Comparison of ENCODE assay signal across 9 cellular contexts in the genomic region with DNA sequence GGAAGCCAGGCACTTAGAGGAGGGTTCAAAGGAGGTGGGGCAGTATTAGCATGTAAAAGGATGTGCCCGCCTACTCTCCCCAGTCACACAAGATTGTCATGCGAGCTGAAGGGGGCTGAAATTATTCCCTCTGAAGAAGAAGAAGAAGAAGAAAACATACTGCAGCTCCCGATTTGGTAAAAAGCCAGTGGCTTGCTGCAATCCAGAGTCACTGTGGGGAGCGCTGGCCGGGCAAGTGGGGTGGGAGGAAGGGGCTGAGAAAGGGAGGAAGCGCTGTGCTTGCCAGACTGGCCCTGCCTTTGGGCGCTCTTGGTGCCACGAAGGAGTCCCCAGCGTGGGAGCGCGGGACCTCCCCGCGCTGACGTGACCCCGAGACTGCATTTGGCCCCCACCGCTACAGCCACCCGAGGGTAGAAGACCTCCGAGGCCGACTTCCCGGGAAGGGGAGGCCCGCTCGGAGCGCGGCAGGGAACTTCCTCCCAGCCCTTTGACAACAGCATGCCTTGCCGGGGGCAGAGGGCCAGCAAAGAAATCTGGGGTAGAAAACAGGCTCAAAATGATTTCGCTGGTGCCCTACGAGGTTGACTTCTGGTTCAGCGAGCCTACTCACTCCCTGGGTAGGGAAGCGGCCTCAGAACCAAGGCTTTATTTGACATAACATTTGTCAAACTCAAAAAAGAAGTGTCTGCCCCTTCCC.
A peak's percentile ranks its signal among the peaks of the same experiment; 100 is the strongest.
DNase-seq lines count a peak whose midpoint lies in the region; ATAC-seq lines count a peak whose summit lies in the region.
"Had no signal": no experiment of that assay in that cellular context is flagged by ENCODE, and none has a peak within 500 bp of the region (broad histone marks: within the 10 kb centered on the region; RNA-seq: fewer than 3 reads in every experiment).

No MANE protein-coding gene starts in this region.

- no CpG with 5 or more reads among the region's 29 CpGs for WGBS in iPS DF 6.9 (ENCODE audit: insufficient coverage, insufficient read length)

- peak; percentile 27 to 32 for DNase-seq in NCI-H524 (lab: John Stamatoyannopoulos, UW)
- no peak for DNase-seq in NCI-H524 treated with DMSO at 0.1 percent for 48 hours (lab: John Stamatoyannopoulos, UW)
- DNase-seq in activated CD8-positive, alpha-beta memory T cell treated with anti-CD3 and anti-CD28 coated beads, Interleukin-2, amount 10 ng/mL, durations not matched to agents 7 days and 5 days, result no peak
- DNase-seq in iPS DF 6.9 (ENCODE audit: low read depth, low spot score), result no peak
- DNase-seq in sciatic nerve (ENCODE audit: low spot score), result peak; percentile 62
- no peak for DNase-seq in DMS153 treated with DMSO at 0.1 percent for 48 hours (lab: John Stamatoyannopoulos, UW; ENCODE audit: unreplicated experiment)
- DNase-seq in activated CD4-positive, alpha-beta memory T cell treated with anti-CD3 and anti-CD28 coated beads, Interleukin-2, amount 10 ng/mL, durations not matched to agents 7 days and 5 days, result no peak
- DNase-seq in stimulated activated CD4-positive, alpha-beta T cell treated with anti-CD3 and anti-CD28 coated beads, Interleukin-4, amount 100 ng/mL, for 4 hours, result no peak

- no peak overlapping the region for H3K4me3 Mint-ChIP-seq in activated CD8-positive, alpha-beta memory T cell treated with anti-CD3 and anti-CD28 coated beads, Interleukin-2, amount 10 ng/mL, durations not matched to agents 7 days and 5 days
- H3K4me3 Mint-ChIP-seq in activated CD4-positive, alpha-beta memory T cell treated with anti-CD3 and anti-CD28 coated beads, Interleukin-2, amount 10 ng/mL, durations not matched to agents 7 days and 5 days, result no peak overlapping the region

- H3K4me3 ChIP-seq in iPS DF 6.9 (ENCODE audit: low read length), result peak overlapping the region; percentile 79; the same call in 1 of the 2 replicates
- H3K4me3 ChIP-seq: BLaER1 had no signal

- no peak overlapping the region for H3K27ac ChIP-seq in iPS DF 6.9 (ENCODE audit: low read length)
- H3K27ac ChIP-seq: BLaER1 had no signal

- no peaks in the 10 kb centered on the region for H3K4me1 Mint-ChIP-seq in activated CD8-positive, alpha-beta memory T cell treated with anti-CD3 and anti-CD28 coated beads, Interleukin-2, amount 10 ng/mL, durations not matched to agents 7 days and 5 days
- H3K4me1 Mint-ChIP-seq in activated CD4-positive, alpha-beta memory T cell treated with anti-CD3 and anti-CD28 coated beads, Interleukin-2, amount 10 ng/mL, durations not matched to agents 7 days and 5 days, result no peaks in the 10 kb centered on the region

- no peaks in the 10 kb centered on the region for H3K36me3 ChIP-seq in iPS DF 6.9 (ENCODE audit: control insufficient read depth, insufficient read depth, low read length)
- H3K36me3 ChIP-seq: BLaER1 had no signal

- no peak overlapping the region for H3K27ac Mint-ChIP-seq in activated CD8-positive, alpha-beta memory T cell treated with anti-CD3 and anti-CD28 coated beads, Interleukin-2, amount 10 ng/mL, durations not matched to agents 7 days and 5 days
- no peak overlapping the region for H3K27ac Mint-ChIP-seq in activated CD4-positive, alpha-beta memory T cell treated with anti-CD3 and anti-CD28 coated beads, Interleukin-2, amount 10 ng/mL, durations not matched to agents 7 days and 5 days

- POLR2A ChIA-PET in activated CD4-positive, alpha-beta memory T cell treated with anti-CD3 and anti-CD28 coated beads, Interleukin-2, amount 10 ng/mL, durations not matched to agents 7 days and 5 days (lab: Charles Lee), result no interaction called here

- H3K4me1 ChIP-seq in iPS DF 6.9 (ENCODE audit: control insufficient read depth, insufficient read depth, low read length), result no peaks in the 10 kb centered on the region

- H3K27me3 ChIP-seq in iPS DF 6.9 (ENCODE audit: control insufficient read depth, insufficient read depth, low read length), result peaks cover 1% of the 10 kb centered on the region; the same call in 1 of the 2 replicates
- H3K27me3 ChIP-seq: BLaER1 had no signal

- H3K9me3 ChIP-seq in iPS DF 6.9 (ENCODE audit: control insufficient read depth, insufficient read depth, low read length), result no peaks in the 10 kb centered on the region
- H3K9me3 ChIP-seq: BLaER1 had no signal

- H3K36me3 Mint-ChIP-seq in activated CD8-positive, alpha-beta memory T cell treated with anti-CD3 and anti-CD28 coated beads, Interleukin-2, amount 10 ng/mL, durations not matched to agents 7 days and 5 days, result no peaks in the 10 kb centered on the region
- H3K36me3 Mint-ChIP-seq in activated CD4-positive, alpha-beta memory T cell treated with anti-CD3 and anti-CD28 coated beads, Interleukin-2, amount 10 ng/mL, durations not matched to agents 7 days and 5 days (ENCODE audit: low read depth), result no peaks in the 10 kb centered on the region

- peaks cover 2% of the 10 kb centered on the region for H3K9me3 Mint-ChIP-seq in activated CD8-positive, alpha-beta memory T cell treated with anti-CD3 and anti-CD28 coated beads, Interleukin-2, amount 10 ng/mL, durations not matched to agents 7 days and 5 days (ENCODE audit: low read depth)
- H3K9me3 Mint-ChIP-seq in activated CD4-positive, alpha-beta memory T cell treated with anti-CD3 and anti-CD28 coated beads, Interleukin-2, amount 10 ng/mL, durations not matched to agents 7 days and 5 days, result no peaks in the 10 kb centered on the region

- peak; percentile 27 for ATAC-seq in activated CD8-positive, alpha-beta memory T cell treated with anti-CD3 and anti-CD28 coated beads, Interleukin-2, amount 10 ng/mL, durations not matched to agents 7 days and 5 days
- ATAC-seq in sciatic nerve, result peak; percentile 86

- intact Hi-C loops in sciatic nerve (cut with DNase I), result no loop called here

- CTCF ChIA-PET in activated CD8-positive, alpha-beta memory T cell treated with anti-CD3 and anti-CD28 coated beads, Interleukin-2, amount 10 ng/mL, durations not matched to agents 7 days and 5 days (lab: Charles Lee), result no interaction called here
- CTCF ChIA-PET in activated CD4-positive, alpha-beta memory T cell treated with anti-CD3 and anti-CD28 coated beads, Interleukin-2, amount 10 ng/mL, durations not matched to agents 7 days and 5 days (lab: Charles Lee), result no interaction called here

- H3K27me3 Mint-ChIP-seq in activated CD8-positive, alpha-beta memory T cell treated with anti-CD3 and anti-CD28 coated beads, Interleukin-2, amount 10 ng/mL, durations not matched to agents 7 days and 5 days, result peaks cover 15% of the 10 kb centered on the region
- peaks cover 3% of the 10 kb centered on the region for H3K27me3 Mint-ChIP-seq in activated CD4-positive, alpha-beta memory T cell treated with anti-CD3 and anti-CD28 coated beads, Interleukin-2, amount 10 ng/mL, durations not matched to agents 7 days and 5 days

Comparison
In these comparisons a context has a peak if more than half of its experiments do, and no peak if none do; other contexts are left out.
1. DNase-seq: peak in NCI-H524 (2 of 2) and sciatic nerve (single experiment); none in NCI-H524 treated with DMSO at 0.1 percent for 48 hours (single experiment), activated CD8-positive, alpha-beta memory T cell treated with anti-CD3 and anti-CD28 coated beads, Interleukin-2, amount 10 ng/mL, durations not matched to agents 7 days and 5 days (single experiment), iPS DF 6.9 (single experiment), DMS153 treated with DMSO at 0.1 percent for 48 hours (single experiment), activated CD4-positive, alpha-beta memory T cell treated with anti-CD3 and anti-CD28 coated beads, Interleukin-2, amount 10 ng/mL, durations not matched to agents 7 days and 5 days (single experiment) and stimulated activated CD4-positive, alpha-beta T cell treated with anti-CD3 and anti-CD28 coated beads, Interleukin-4, amount 100 ng/mL, for 4 hours (0 of 2).